Comparison of ENCODE assay signal across 21 cellular contexts in the genomic region with DNA sequence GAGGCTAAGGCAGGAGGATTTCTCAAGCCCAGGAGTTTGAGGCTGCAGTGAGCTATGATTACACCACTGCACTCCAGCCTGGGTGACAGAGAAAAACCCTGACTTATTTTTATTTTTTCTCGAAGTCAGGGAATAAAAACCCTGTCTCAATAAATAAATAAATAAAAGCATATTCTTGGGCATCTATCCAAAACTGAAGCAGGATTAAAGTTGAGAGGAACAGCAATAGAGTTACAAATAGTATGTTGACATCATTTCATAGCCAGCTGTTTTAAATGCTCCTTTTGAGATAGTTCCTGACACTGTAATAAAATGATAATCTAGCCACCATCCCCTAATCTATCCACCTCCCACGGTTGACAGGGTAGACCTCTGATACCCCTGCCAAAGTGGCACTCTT.
"Had no signal": no experiment of that assay in that cellular context is flagged by ENCODE, and none has a peak within 500 bp of the region (broad histone marks: within the 10 kb centered on the region; RNA-seq: fewer than 3 reads in every experiment).

No MANE protein-coding gene starts in this region.

- H3K27me3 ChIP-seq: gastroesophageal sphincter, heart left ventricle, neural progenitor cell, sigmoid colon, spleen, upper lobe of left lung had no signal

- H3K4me1 ChIP-seq: gastroesophageal sphincter, sigmoid colon had no signal

- DNase-seq: activated B cell treated with CpG ODN at 0.5 μM for 24 hours; activated CD4-positive, alpha-beta T cell treated with anti-CD3 and anti-CD28 coated beads, Interleukin-2, amount 10 ng/mL, durations not matched to agents 7 days and 5 days; activated CD8-positive, alpha-beta memory T cell treated with anti-CD3 and anti-CD28 coated beads, Interleukin-2, amount 10 ng/mL, durations not matched to agents 7 days and 5 days; activated CD8-positive, alpha-beta T cell treated with anti-CD3 and anti-CD28 coated beads for 36 hours; activated effector memory CD4-positive, alpha-beta T cell treated with anti-CD3 and anti-CD28 coated beads, Interleukin-2, amount 50 U/mL, for 16 hours; activated naive CD4-positive, alpha-beta T cell treated with anti-CD3 and anti-CD28 coated beads, Interleukin-2, amount 10 ng/mL, durations not matched to agents 7 days and 5 days; activated T-cell treated with anti-CD3 and anti-CD28 coated beads for 4 hours; effector CD4-positive, alpha-beta T cell; erythroblast; heart left ventricle; left colon; naive thymus-derived CD8-positive, alpha-beta T cell; retina; sigmoid colon; spleen; stimulated activated CD4-positive, alpha-beta T cell treated with anti-CD3 and anti-CD28 coated beads, Interleukin-4, amount 100 ng/mL, for 1 hour; stimulated activated naive CD4-positive, alpha-beta T cell treated with Interleukin-2 at 50 U/mL for 16 hours; upper lobe of left lung had no signal

- ATAC-seq: activated CD8-positive, alpha-beta memory T cell treated with anti-CD3 and anti-CD28 coated beads, Interleukin-2, amount 10 ng/mL, durations not matched to agents 7 days and 5 days; activated CD8-positive, alpha-beta T cell treated with anti-CD3 and anti-CD28 coated beads for 36 hours; gastroesophageal sphincter; left colon; naive thymus-derived CD8-positive, alpha-beta T cell had no signal

- H3K4me3 ChIP-seq: gastroesophageal sphincter, heart left ventricle, neural progenitor cell, sigmoid colon, spleen, thoracic aorta, upper lobe of left lung had no signal

- H3K27ac ChIP-seq: gastroesophageal sphincter, heart left ventricle, neural progenitor cell, sigmoid colon, thoracic aorta, upper lobe of left lung had no signal

- H3K9ac ChIP-seq: neural progenitor cell had no signal

- H3K9me3 ChIP-seq: gastroesophageal sphincter, heart left ventricle, sigmoid colon, spleen, thoracic aorta, upper lobe of left lung had no signal

- H3K4me2 ChIP-seq: neural progenitor cell had no signal

- H2AFZ ChIP-seq: neural progenitor cell had no signal

- H3K36me3 ChIP-seq: gastroesophageal sphincter, heart left ventricle, neural progenitor cell, sigmoid colon, spleen, thoracic aorta, upper lobe of left lung had no signal
